11 cellular contexts compared by ENCODE assay signal in genomic region chr17:81494984-81495383, GRCh38. TPM values are rescaled to one million over a fixed set of nuclear protein-coding genes. Genes with fewer than 3 reads are reported as not detected.
DNase-seq lines count a peak whose midpoint lies in the region; ATAC-seq and TF ChIP-seq lines count a peak whose summit lies in the region.
"Had no signal": no experiment of that assay in that cellular context is flagged by ENCODE, and none has a peak within 500 bp of the region (broad histone marks: within the 10 kb centered on the region; RNA-seq: fewer than 3 reads in every experiment).

No MANE protein-coding gene starts in this region.

- no peak for TF ChIP-seq CTCF in foreskin fibroblast (IDR thresholded peaks at IDR 0.05; ENCODE audit: low read depth, low read length)

- H3K36me3 Mint-ChIP-seq in naive thymus-derived CD4-positive, alpha-beta T cell = no peaks in the 10 kb centered on the region

- intact Hi-C loops in naive thymus-derived CD4-positive, alpha-beta T cell (cut with micrococcal nuclease) = no loop called here

- no peaks in the 10 kb centered on the region for H3K9me3 ChIP-seq in naive thymus-derived CD4-positive, alpha-beta T cell (ENCODE audit: control insufficient read depth in 2 of 3, low read length in 3 of 3)
- H3K9me3 ChIP-seq: SJSA1 had no signal

- H3K27me3 Mint-ChIP-seq in naive thymus-derived CD4-positive, alpha-beta T cell = peaks cover 0 to 33% (median 0%) of the 10 kb centered on the region in 5 donors

- no peak for TF ChIP-seq EP300 in Ishikawa (IDR thresholded peaks at IDR 0.05; ENCODE audit: borderline replicate concordance)

- H3K27ac ChIP-seq in naive thymus-derived CD4-positive, alpha-beta T cell (ENCODE audit: low read depth, low read length) = no peak overlapping the region
- H3K27ac ChIP-seq: brain microvascular endothelial cell, SJSA1 had no signal

- H3K4me3 ChIP-seq in naive thymus-derived CD4-positive, alpha-beta T cell (ENCODE audit: low read length) = no peak overlapping the region
- H3K4me3 ChIP-seq in foreskin fibroblast (ENCODE audit: low read depth in 1 of 2, low read length in 2 of 2) = no peak overlapping the region
- H3K4me3 ChIP-seq: lung, SJSA1 had no signal

- CTCF ChIA-PET in naive thymus-derived CD4-positive, alpha-beta T cell (lab: Charles Lee) = no interaction called here

- ATAC-seq in naive thymus-derived CD4-positive, alpha-beta T cell = no peak
- ATAC-seq in HG03095 (IDR thresholded peaks at IDR 0.05; ENCODE audit: unreplicated experiment) = no peak

- DNase-seq in DMS53 treated with DMSO at 0.1 percent for 48 hours (lab: John Stamatoyannopoulos, UW; ENCODE audit: unreplicated experiment) = peak; percentile 57
- peak; percentile 44 for DNase-seq in iris pigment epithelial cell (ENCODE audit: low read depth)
- no peak for DNase-seq in naive thymus-derived CD4-positive, alpha-beta T cell
- no peak for DNase-seq in foreskin fibroblast
- no peak for DNase-seq in activated CD4-positive, CD25-positive, alpha-beta regulatory T cell treated with anti-CD3 and anti-CD28 coated beads, Interleukin-2, amount 50 U/mL, for 72 hours
- DNase-seq: brain microvascular endothelial cell had no signal

- no peak overlapping the region for H3K4me3 Mint-ChIP-seq in naive thymus-derived CD4-positive, alpha-beta T cell

- no peaks in the 10 kb centered on the region for H3K27me3 ChIP-seq in naive thymus-derived CD4-positive, alpha-beta T cell (ENCODE audit: control insufficient read depth in 2 of 2, insufficient read depth in 2 of 2, low read length in 2 of 2)
- H3K27me3 ChIP-seq: SJSA1 had no signal

- no peaks in the 10 kb centered on the region for H3K36me3 ChIP-seq in naive thymus-derived CD4-positive, alpha-beta T cell (ENCODE audit: control insufficient read depth in 2 of 3, insufficient read depth in 3 of 3, low read length in 3 of 3)
- H3K36me3 ChIP-seq: brain microvascular endothelial cell, SJSA1 had no signal

- peaks cover 0 to 4% (median 0%) of the 10 kb centered on the region in 7 donors for H3K4me1 Mint-ChIP-seq in naive thymus-derived CD4-positive, alpha-beta T cell

- no peak overlapping the region for H3K27ac Mint-ChIP-seq in naive thymus-derived CD4-positive, alpha-beta T cell

- no peaks in the 10 kb centered on the region for H3K9me3 Mint-ChIP-seq in naive thymus-derived CD4-positive, alpha-beta T cell

- no peak for TF ChIP-seq RAD21 in Ishikawa (IDR thresholded peaks at IDR 0.05; ENCODE audit: low read depth)

- no peaks in the 10 kb centered on the region for H3K4me1 ChIP-seq in naive thymus-derived CD4-positive, alpha-beta T cell (ENCODE audit: control insufficient read depth in 2 of 2, insufficient read depth in 2 of 2, low read length in 2 of 2)

- POLR2A ChIA-PET in naive thymus-derived CD4-positive, alpha-beta T cell (lab: Charles Lee) = interaction anchor here (0.7 to 2.3 kb wide), 2 partner anchors 13 to 16 kb away, joined by 3 to 6 read pairs; no protein-coding TSS in a partner anchor

TF ChIP-seq in Ishikawa, 13 proteins besides CTCF, POLR2A, EP300 and RAD21:
- TF ChIP-seq USF1 (IDR thresholded peaks at IDR 0.05) = peak; percentile 89
- no peak for TF ChIP-seq NFIC (IDR thresholded peaks at IDR 0.05)
- no peak for TF ChIP-seq TCF12 (IDR thresholded peaks at IDR 0.05; ENCODE audit: low read depth)

TF ChIP-seq in PFSK-1, 5 proteins besides CTCF, POLR2A, EP300 and RAD21:
- TF ChIP-seq POLR2AphosphoS5 (IDR thresholded peaks at IDR 0.05; ENCODE audit: low read depth, low read length) = 0 out of 2 replicates have a peak, but pooled peaks have one; percentile 25
- no peak for TF ChIP-seq FOXP2 (optimal IDR thresholded peaks at IDR 0.05; ENCODE audit: borderline replicate concordance, extremely low read depth, extremely low read length, insufficient read depth)
TF ChIP-seq in PFSK-1: peak in this region for 1.

RNA-seq across cellular contexts. Expression of gene ACTG1, which starts 17.6 kb away (rescaled TPM):
- polyA plus RNA-seq in PFSK-1 (2012; ENCODE audit: insufficient read length, low read depth) = 8,081 TPM
- total RNA-seq in naive thymus-derived CD4-positive, alpha-beta T cell = 1,000 to 10,000 TPM in 4 of 5 experiments, 100 to 1,000 TPM in 1; 971 to 4,639 (median 1,185) TPM
- polyA plus RNA-seq in naive thymus-derived CD4-positive, alpha-beta T cell = 1,000 to 10,000 TPM; 1,098 to 1,433 TPM

RNA-seq across cellular contexts. Expression of gene FSCN2, which starts 33.2 kb away (rescaled TPM):
- polyA plus RNA-seq in PFSK-1 (2012; ENCODE audit: insufficient read length, low read depth) = 1.6 TPM
- total RNA-seq in naive thymus-derived CD4-positive, alpha-beta T cell = 1 to 10 TPM in 2 of 5 experiments, under 1 TPM in 3; 0.56 to 1.6 (median 0.70) TPM
- not detected for polyA plus RNA-seq in naive thymus-derived CD4-positive, alpha-beta T cell

RNA-seq across cellular contexts. Expression of gene FAAP100, which starts 57.2 kb away (rescaled TPM):
- 63.5 TPM for polyA plus RNA-seq in PFSK-1 (2012; ENCODE audit: insufficient read length, low read depth)
- 10 to 100 TPM; 28.8 to 57.0 (median 43.6) TPM for total RNA-seq in naive thymus-derived CD4-positive, alpha-beta T cell
- polyA plus RNA-seq in naive thymus-derived CD4-positive, alpha-beta T cell = 10 to 100 TPM in 1 of 2 donors, 1 to 10 TPM in 1; 9.0 to 20.1 TPM

Comparison
In these comparisons a context has a peak if more than half of its experiments do, and no peak if none do; other contexts are left out.
1. DNase-seq: peak in DMS53 treated with DMSO at 0.1 percent for 48 hours (single experiment) and iris pigment epithelial cell (single experiment); none in naive thymus-derived CD4-positive, alpha-beta T cell (0 of 9), foreskin fibroblast (0 of 2) and activated CD4-positive, CD25-positive, alpha-beta regulatory T cell treated with anti-CD3 and anti-CD28 coated beads, Interleukin-2, amount 50 U/mL, for 72 hours (single experiment).